Comparison of ENCODE assay signal across 9 cellular contexts in the genomic region with DNA sequence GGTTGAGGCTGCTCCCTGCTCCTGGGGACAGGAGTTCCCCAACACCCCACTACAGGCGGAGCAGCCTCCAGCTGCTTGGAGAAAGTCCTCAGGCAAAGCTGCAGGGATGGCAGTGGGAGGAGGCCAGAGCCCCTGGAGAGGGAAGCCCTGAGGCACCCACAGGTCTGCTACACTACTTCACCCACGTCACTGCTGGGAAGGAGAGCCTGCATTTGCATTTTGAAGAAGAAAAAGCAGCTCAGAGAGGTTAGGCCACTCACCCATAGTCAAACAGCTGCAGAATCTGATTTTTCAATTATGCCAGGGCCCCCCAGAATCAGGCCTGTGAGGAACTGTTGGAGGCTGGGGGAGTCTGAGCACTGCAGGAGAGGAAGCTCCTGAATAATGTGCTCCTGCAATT.
"Had no signal": no experiment of that assay in that cellular context is flagged by ENCODE, and none has a peak within 500 bp of the region (broad histone marks: within the 10 kb centered on the region; RNA-seq: fewer than 3 reads in every experiment).

No MANE protein-coding gene starts in this region.

- H3K9me3 ChIP-seq: HAP-1 had no signal

- H3K36me3 ChIP-seq: HAP-1 had no signal

- H3K9ac ChIP-seq: GM23248 had no signal

- H3K4me1 ChIP-seq: HAP-1 had no signal

- ATAC-seq: HCT116, K562 had no signal

- H2AFZ ChIP-seq: GM23248 had no signal

- H3K27ac ChIP-seq: GM23248, HL-60 had no signal

- H3K4me3 ChIP-seq: GM23248, HAP-1, K562 had no signal

- DNase-seq: GM23248, GOT3, H7, HFFc6, IMR-90 had no signal
